8 cellular contexts compared by ENCODE assay signal in the genomic region with DNA sequence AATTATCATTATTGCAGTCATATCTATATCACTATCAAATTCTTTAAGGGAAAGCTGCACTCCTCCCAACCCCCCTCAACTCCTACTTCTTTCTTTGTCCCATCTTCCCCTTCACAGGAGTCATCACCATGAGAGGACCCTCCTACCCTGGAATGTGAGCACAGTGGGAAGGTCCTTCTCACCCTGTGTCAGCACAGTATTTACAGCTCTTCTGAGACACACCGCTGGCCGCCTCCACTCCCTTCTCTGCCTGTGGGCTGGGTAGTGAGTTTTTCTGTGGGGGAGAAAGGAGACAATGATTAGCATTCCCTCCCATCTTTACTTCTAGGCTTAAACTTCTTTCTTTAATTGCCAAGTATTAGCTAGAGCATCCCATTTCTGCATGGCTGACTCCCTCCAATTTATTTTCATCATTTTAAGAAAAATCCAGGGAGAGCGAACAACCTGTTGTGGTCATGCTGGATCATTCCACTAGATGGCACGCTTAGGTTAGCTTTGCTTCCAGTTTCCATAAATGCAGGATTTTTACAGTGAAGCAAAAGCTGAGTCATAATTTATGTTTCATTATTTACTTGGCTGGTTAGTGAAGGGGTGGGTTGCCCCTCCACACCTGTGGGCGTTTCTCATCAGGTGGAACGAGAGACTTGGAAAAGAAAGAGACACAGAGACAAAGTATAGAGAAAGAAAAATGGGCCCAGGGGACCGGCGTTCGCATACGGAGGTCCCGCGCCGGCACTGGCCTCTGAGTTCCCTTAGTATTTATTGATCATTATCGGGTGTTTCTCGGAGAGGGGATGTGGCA.
A peak's percentile ranks its signal among the peaks of the same experiment; 100 is the strongest.
DNase-seq lines count a peak whose midpoint lies in the region; ATAC-seq and FAIRE-seq lines count a peak whose summit lies in the region.

No MANE protein-coding gene starts in this region.

- in situ Hi-C loops in T47D (cut with HindIII; ENCODE audit: low pct_unique_long_range_greater_than_20kb, low sequenced_read_pairs) = no loop called here

- ATAC-seq in GM21576 (IDR thresholded peaks at IDR 0.05; ENCODE audit: unreplicated experiment) = peak; percentile 97

- peak overlapping the region; percentile 16 to 37 (median 24) for H3K4me3 ChIP-seq in skin epidermis

- H3K27ac ChIP-seq in skin epidermis = peak overlapping the region in 1 of 21 experiments; percentile 31

- DNase-seq in NCI-H1092 treated with DMSO at 0.1 percent for 48 hours (lab: John Stamatoyannopoulos, UW) (peak; percentile 35), NCI-H1092 (lab: John Stamatoyannopoulos, UW) (no peak), HT1080 (ENCODE audit: low read depth) (peak; percentile 58), RCC 7860 (ENCODE audit: low spot score) (peak; percentile 49), T47D (ENCODE audit: low read depth in 1 of 2, low spot score in 1 of 2) (peak; percentile 41 to 70), iPS-NIHi7 (ENCODE audit: extremely low spot score) (peak; percentile 37)

- FAIRE-seq in RCC 7860 (lab: Jason Lieb, UNC) = peak; percentile 84
